In the genomic region with DNA sequence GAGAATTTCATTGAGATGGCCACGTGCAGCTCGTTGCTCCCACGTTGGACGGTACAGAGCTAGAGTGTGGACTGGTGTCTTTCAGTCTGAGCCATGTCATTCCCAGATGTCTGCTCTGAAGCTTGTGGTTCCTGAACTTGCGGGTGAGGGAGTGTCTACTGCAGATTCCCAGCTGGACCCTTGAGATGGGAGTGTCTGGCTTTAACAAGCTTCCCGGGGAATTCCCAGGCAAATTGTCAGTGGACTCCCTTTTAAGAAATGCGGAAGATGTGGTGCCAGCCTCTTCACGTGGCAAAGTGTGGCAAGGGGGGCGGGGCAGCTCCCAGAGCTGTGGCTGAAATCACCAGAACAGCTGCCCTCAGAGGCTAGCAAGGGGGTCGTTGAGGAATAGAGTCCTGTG, we compare ENCODE assay signal across 12 cellular contexts. TPM values are rescaled to one million over a fixed set of nuclear protein-coding genes. Genes with fewer than 3 reads are reported as not detected.
A peak's percentile ranks its signal among the peaks of the same experiment; 100 is the strongest.
DNase-seq lines count a peak whose midpoint lies in the region; ATAC-seq and TF ChIP-seq lines count a peak whose summit lies in the region.
"Had no signal": no experiment of that assay in that cellular context is flagged by ENCODE, and none has a peak within 500 bp of the region (broad histone marks: within the 10 kb centered on the region; RNA-seq: fewer than 3 reads in every experiment).

No MANE protein-coding gene starts in this region.

- H3K4me3 ChIP-seq in left lung (no peak overlapping the region), upper lobe of right lung (no peak overlapping the region), adrenal gland (no peak overlapping the region)
- H3K4me3 ChIP-seq: body of pancreas had no signal

- 50 to 69% (median 62%) methylated on average over 9 to 10 of the region's 10 CpGs for WGBS in adrenal gland, 4 donors

- TF ChIP-seq POLR2A in adrenal gland (IDR thresholded peaks at IDR 0.05), result no peak

- H3K27me3 ChIP-seq in left lung, result peaks cover 0 to 36% of the 10 kb centered on the region in 2 donors
- H3K27me3 ChIP-seq in upper lobe of right lung, result peaks cover 3% of the 10 kb centered on the region
- H3K27me3 ChIP-seq in adrenal gland, result no peaks in the 10 kb centered on the region

- peak overlapping the region in 3 of 5 experiments; percentile 52 to 94 (median 78) for H3K27ac Mint-ChIP-seq in brain

- no peaks in the 10 kb centered on the region for H3K9me3 ChIP-seq in left lung
- no peaks in the 10 kb centered on the region for H3K9me3 ChIP-seq in upper lobe of right lung
- H3K9me3 ChIP-seq in adrenal gland (replicated peaks in 1 of 3), result no peaks in the 10 kb centered on the region
- H3K9me3 ChIP-seq: body of pancreas had no signal

- H3K4me1 ChIP-seq in left lung (peaks cover 11 to 15% of the 10 kb centered on the region in 2 donors), upper lobe of right lung (peaks cover 8% of the 10 kb centered on the region), adrenal gland (replicated peaks in 1 of 2) (peaks cover 0 to 3% of the 10 kb centered on the region in 2 donors)
- H3K4me1 ChIP-seq: parathyroid adenoma had no signal

- intact Hi-C loops in left lung (cut with DNase I), result no loop called here
- intact Hi-C loops in upper lobe of right lung (cut with DNase I), result no loop called here
- intact Hi-C loops in adrenal gland (cut with DNase I), result no loop called here

- DNase-seq in NCI-H524 (lab: John Stamatoyannopoulos, UW), result peak; percentile 20 to 35
- DNase-seq in NCI-H524 treated with DMSO at 0.1 percent for 48 hours (lab: John Stamatoyannopoulos, UW), result no peak
- DNase-seq in left lung, result peak in 1 of 2 donors; percentile 74
- peak; percentile 79 for DNase-seq in upper lobe of right lung
- no peak for DNase-seq in NCI-H446 treated with DMSO at 0.1 percent for 48 hours (lab: John Stamatoyannopoulos, UW)
- no peak for DNase-seq in NCI-H1105 treated with DMSO at 0.1 percent for 48 hours (lab: John Stamatoyannopoulos, UW)
- no peak for DNase-seq in adrenal gland
- DNase-seq: NCI-H2029 treated with DMSO at 0.1 percent for 48 hours had no signal

- no peak for TF ChIP-seq CTCF in brain (conservative IDR thresholded peaks at IDR 0.05)
- no peak for TF ChIP-seq CTCF in left lung (IDR thresholded peaks at IDR 0.05)
- no peak for TF ChIP-seq CTCF in upper lobe of right lung (IDR thresholded peaks at IDR 0.05)
- no peak for TF ChIP-seq CTCF in adrenal gland (IDR thresholded peaks at IDR 0.05)

- H3K27me3 Mint-ChIP-seq in brain, result peaks cover 37% of the 10 kb centered on the region

- no peaks in the 10 kb centered on the region for H3K9me3 Mint-ChIP-seq in brain

- peak overlapping the region in 1 of 5 experiments; percentile 40 for H3K4me3 Mint-ChIP-seq in brain

- ATAC-seq in left lung (peak; percentile 75), upper lobe of right lung (peak; percentile 79)
- ATAC-seq: body of pancreas had no signal

- H3K27ac ChIP-seq in left lung (peak overlapping the region in 1 of 2 donors; percentile 44), upper lobe of right lung (no peak overlapping the region), adrenal gland (no peak overlapping the region)
- H3K27ac ChIP-seq: body of pancreas, parathyroid adenoma had no signal

- no peaks in the 10 kb centered on the region for H3K36me3 Mint-ChIP-seq in brain

- H3K4me1 Mint-ChIP-seq in brain, result peaks cover 16% of the 10 kb centered on the region

- H3K36me3 ChIP-seq in left lung (no peaks in the 10 kb centered on the region), upper lobe of right lung (no peaks in the 10 kb centered on the region), adrenal gland (replicated peaks in 1 of 2) (no peaks in the 10 kb centered on the region)

RNA-seq across cellular contexts. Expression of a gene that starts 37.1 kb away (rescaled TPM):
- polyA plus RNA-seq in brain (ENCODE audit: insufficient read depth, low read depth, low replicate concordance) (0.51 TPM), adrenal gland (10 to 100 TPM in 1 of 3 donors, 1 to 10 TPM in 1, under 1 TPM in 1; 0.15 to 14.2 (median 8.1) TPM)
- total RNA-seq in left lung (1 to 10 TPM; 1.7 to 5.6 TPM), upper lobe of right lung (1.1 TPM), adrenal gland (1 to 10 TPM; 1.7 to 8.3 (median 4.0) TPM)

RNA-seq across cellular contexts. Expression of a gene that starts 50.3 kb away (rescaled TPM):
- polyA plus RNA-seq in brain (ENCODE audit: insufficient read depth, low read depth, low replicate concordance), result 1.8 TPM
- total RNA-seq in left lung, result 1 to 10 TPM; 3.2 to 9.8 TPM
- total RNA-seq in upper lobe of right lung, result 2.1 TPM
- total RNA-seq in adrenal gland, result 1 to 10 TPM in 5 of 8 donors, under 1 TPM in 2, not detected in 1; 0.12 to 2.8 (median 1.3) TPM
- polyA plus RNA-seq in adrenal gland, result 1 to 10 TPM; 1.2 to 4.4 (median 3.7) TPM
- total RNA-seq: activated CD8-positive, alpha-beta memory T cell treated with anti-CD3 and anti-CD28 coated beads for 36 hours had no signal

Comparison
In these comparisons a context has a peak if more than half of its experiments do, and no peak if none do; other contexts are left out.
1. DNase-seq: peak in NCI-H524 (2 of 2) and upper lobe of right lung (single experiment); none in NCI-H524 treated with DMSO at 0.1 percent for 48 hours (single experiment), NCI-H446 treated with DMSO at 0.1 percent for 48 hours (single experiment), NCI-H1105 treated with DMSO at 0.1 percent for 48 hours (single experiment) and adrenal gland (0 of 7).